15 cellular contexts compared by ENCODE assay signal in genomic region chr4:61195064-61195463, GRCh38. TPM values are rescaled to one million over a fixed set of nuclear protein-coding genes. Genes with fewer than 3 reads are reported as not detected.
DNase-seq lines count a peak whose midpoint lies in the region; ATAC-seq and TF ChIP-seq lines count a peak whose summit lies in the region.
"Had no signal": no experiment of that assay in that cellular context is flagged by ENCODE, and none has a peak within 500 bp of the region (broad histone marks: within the 10 kb centered on the region; RNA-seq: fewer than 3 reads in every experiment).

No MANE protein-coding gene starts in this region.

- H3K27ac ChIP-seq in RWPE2 (ENCODE audit: poor library complexity, severe bottlenecking) = no peak overlapping the region
- H3K27ac ChIP-seq in uterus = no peak overlapping the region
- H3K27ac ChIP-seq: A549, C4-2B, HL-60 had no signal

- H3K4me1 ChIP-seq in RWPE2 (ENCODE audit: insufficient read depth, poor library complexity, severe bottlenecking) (no peaks in the 10 kb centered on the region), uterus (no peaks in the 10 kb centered on the region)
- H3K4me1 ChIP-seq: A549, BE2C, HAP-1 had no signal

- DNase-seq in RWPE2 (ENCODE audit: low spot score) (no peak), astrocyte of the hippocampus (ENCODE audit: low read depth, low spot score) (peak; percentile 2), glomerular visceral epithelial cell (ENCODE audit: extremely low spot score) (peak; percentile 17), uterus (no peak), SIG-M5 treated with dmso at 0.1 percent for 504 hours (lab: John Stamatoyannopoulos, UW; ENCODE audit: unreplicated experiment) (no peak), NCI-H69 (lab: John Stamatoyannopoulos, UW) (no peak)
- DNase-seq: BE2C; CD4-positive, alpha-beta memory T cell; COR-L47; DMS153; HFFc6 had no signal

- TF ChIP-seq POLR2A in uterus (IDR thresholded peaks at IDR 0.05) = no peak

- H3K27me3 ChIP-seq in RWPE2 (ENCODE audit: insufficient read depth, poor library complexity, severe bottlenecking) = peaks cover 15% of the 10 kb centered on the region
- H3K27me3 ChIP-seq in uterus = peaks cover 0 to 8% of the 10 kb centered on the region in 2 donors

- no peaks in the 10 kb centered on the region for H3K36me3 ChIP-seq in RWPE2 (ENCODE audit: low read depth)
- H3K36me3 ChIP-seq in uterus = no peaks in the 10 kb centered on the region
- H3K36me3 ChIP-seq: BE2C, HAP-1 had no signal

- ATAC-seq in RWPE2 (ENCODE audit: low read depth) = peak; percentile 27; the same call in 1 of the 3 replicates
- ATAC-seq: A549 had no signal

- H3K9me3 ChIP-seq in RWPE2 (ENCODE audit: severe bottlenecking) (no peaks in the 10 kb centered on the region), uterus (no peaks in the 10 kb centered on the region)
- H3K9me3 ChIP-seq: A549, BE2C, HAP-1 had no signal

- TF ChIP-seq CTCF in RWPE2 (IDR thresholded peaks at IDR 0.05; ENCODE audit: poor library complexity, severe bottlenecking) (no peak), uterus (IDR thresholded peaks at IDR 0.05) (no peak)

- H3K4me3 ChIP-seq in RWPE2 (ENCODE audit: severe bottlenecking) = no peak overlapping the region
- H3K4me3 ChIP-seq in uterus = no peak overlapping the region
- H3K4me3 ChIP-seq: A549, HAP-1 had no signal

- intact Hi-C loops in uterus (cut with DNase I; ENCODE audit: low total_unique reads) = no loop called here

RNA-seq across cellular contexts. Expression of gene ADGRL3, which starts 5.1 kb away (rescaled TPM):
- 100 to 1,000 TPM in 1 of 4 donors, 10 to 100 TPM in 3; 31.5 to 411 (median 74.3) TPM for total RNA-seq in uterus
- total RNA-seq: CD4-positive, alpha-beta memory T cell; HFFc6 had no signal

Comparison
In these comparisons a context has a peak if more than half of its experiments do, and no peak if none do; other contexts are left out.
1. DNase-seq: peak in astrocyte of the hippocampus (single experiment) and glomerular visceral epithelial cell (single experiment); none in RWPE2 (single experiment), uterus (0 of 2), SIG-M5 treated with dmso at 0.1 percent for 504 hours (single experiment) and NCI-H69 (single experiment).